11 cellular contexts compared by ENCODE assay signal in the genomic region with DNA sequence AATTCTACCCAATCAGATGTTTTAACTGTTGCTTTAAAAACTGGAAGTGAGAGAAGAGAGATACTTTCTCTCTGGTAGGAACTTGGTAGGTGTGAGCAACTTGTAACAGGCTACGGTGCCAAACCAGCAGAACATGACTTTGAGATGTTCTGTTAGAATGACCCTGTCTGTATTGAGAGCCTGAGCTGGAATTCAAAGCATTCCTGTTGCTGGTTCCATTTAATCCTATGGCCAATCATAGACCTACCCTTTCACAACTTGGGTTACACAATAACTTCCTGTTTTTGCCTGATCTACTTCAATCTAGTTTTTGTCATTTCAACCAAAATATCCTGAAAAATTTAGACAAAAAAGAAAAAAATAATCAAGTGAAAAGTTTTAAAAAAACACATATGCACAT. TPM values are rescaled to one million over a fixed set of nuclear protein-coding genes. Genes with fewer than 3 reads are reported as not detected.
A peak's percentile ranks its signal among the peaks of the same experiment; 100 is the strongest.
DNase-seq lines count a peak whose midpoint lies in the region; ATAC-seq and TF ChIP-seq lines count a peak whose summit lies in the region.
"Had no signal": no experiment of that assay in that cellular context is flagged by ENCODE, and none has a peak within 500 bp of the region (broad histone marks: within the 10 kb centered on the region; RNA-seq: fewer than 3 reads in every experiment).

No MANE protein-coding gene starts in this region.

- in situ Hi-C loops in KBM-7 (cut with MboI; ENCODE audit: low pct_unique_long_range_greater_than_20kb, low sequenced_read_pairs): no loop called here

- H3K27ac Mint-ChIP-seq in chondrocyte (ENCODE audit: unreplicated experiment): no peak overlapping the region
- H3K27ac Mint-ChIP-seq: activated naive CD8-positive, alpha-beta T cell; T-helper 17 cell had no signal

- intact Hi-C loops in aorta (cut with DNase I): no loop called here

- no peak overlapping the region for H3K4me3 Mint-ChIP-seq in chondrocyte (ENCODE audit: unreplicated experiment)
- H3K4me3 Mint-ChIP-seq: activated naive CD8-positive, alpha-beta T cell; T-helper 17 cell had no signal

- H3K36me3 ChIP-seq in kidney epithelial cell (ENCODE audit: control insufficient read depth, insufficient read depth, low read length) (no peaks in the 10 kb centered on the region), aorta (ENCODE audit: control insufficient read depth in 1 of 2, insufficient read depth in 2 of 2, low read length in 1 of 2) (no peaks in the 10 kb centered on the region)

- no peaks in the 10 kb centered on the region for H3K4me1 ChIP-seq in aorta (ENCODE audit: control insufficient read depth in 1 of 2, insufficient read depth in 2 of 2, low read length in 2 of 2)

- DNase-seq in AG08396 (ENCODE audit: low spot score) (peak; percentile 12), KBM-7 (peak; percentile 63), astrocyte of the hippocampus (ENCODE audit: low read depth, low spot score) (peak; percentile 8), kidney epithelial cell (ENCODE audit: low read depth) (peak; percentile 28), aorta (no peak), chondrocyte (ENCODE audit: low spot score) (no peak)
- DNase-seq in stimulated activated CD4-positive, alpha-beta T cell treated with anti-CD3 and anti-CD28 coated beads, Interleukin-2, amount 100 ng/mL, for 48 hours: no peak
- DNase-seq in stimulated activated CD4-positive, alpha-beta T cell treated with anti-CD3 and anti-CD28 coated beads, Interleukin-15, amount 100 ng/mL, for 24 hours: no peak
- DNase-seq: C1 segment of cervical spinal cord, T-helper 17 cell had no signal

- peaks cover 3% of the 10 kb centered on the region for H3K27me3 Mint-ChIP-seq in chondrocyte (ENCODE audit: low read depth)

- H3K9me3 Mint-ChIP-seq in chondrocyte (ENCODE audit: low read depth): peaks cover 3% of the 10 kb centered on the region

- 87 to 90% methylated on average over 1 of the region's 1 CpG for WGBS in aorta, 2 donors

- H3K4me3 ChIP-seq in kidney epithelial cell (ENCODE audit: low read depth, low read length) (no peak overlapping the region), aorta (ENCODE audit: low read length in 2 of 2) (no peak overlapping the region)

- peaks cover 26% of the 10 kb centered on the region for H3K4me1 Mint-ChIP-seq in chondrocyte (ENCODE audit: low read depth)

- no peak for ATAC-seq in aorta (ENCODE audit: low FRiP score)
- ATAC-seq: T-helper 17 cell had no signal

- no peak overlapping the region for H3K27ac ChIP-seq in aorta (ENCODE audit: low read depth in 1 of 2, low read length in 2 of 2)

- TF ChIP-seq CTCF in kidney epithelial cell (IDR thresholded peaks at IDR 0.05; ENCODE audit: insufficient read depth, low read length, poor library complexity, severe bottlenecking): no peak
- no peak for TF ChIP-seq CTCF in chondrocyte (IDR thresholded peaks at IDR 0.05)

- H3K36me3 Mint-ChIP-seq in chondrocyte (ENCODE audit: low read depth): no peaks in the 10 kb centered on the region
- H3K36me3 Mint-ChIP-seq: activated naive CD8-positive, alpha-beta T cell had no signal

- no peaks in the 10 kb centered on the region for H3K27me3 ChIP-seq in kidney epithelial cell (ENCODE audit: control insufficient read depth, insufficient read depth, low read length)
- no peaks in the 10 kb centered on the region for H3K27me3 ChIP-seq in aorta (ENCODE audit: control insufficient read depth in 1 of 2, insufficient read depth in 2 of 2, low read length in 1 of 2)

- H3K9me3 ChIP-seq in aorta (ENCODE audit: control insufficient read depth, low read length): no peaks in the 10 kb centered on the region

RNA-seq across cellular contexts. Expression of a gene that starts 1.7 kb away (rescaled TPM):
- 13.3 and 17.6 TPM in 2 replicates for total RNA-seq in kidney epithelial cell
- total RNA-seq in aorta: 10 to 100 TPM; 14.7 to 17.8 TPM
- polyA plus RNA-seq in aorta: 1 to 10 TPM; 2.5 to 2.6 TPM
- total RNA-seq in chondrocyte: 10.8 to 11.6 TPM (median 11.6 TPM) in 3 replicates
- total RNA-seq: T-helper 17 cell had no signal

Comparison
In these comparisons a context has a peak if more than half of its experiments do, and no peak if none do; other contexts are left out.
1. DNase-seq: peak in AG08396 (single experiment), KBM-7 (single experiment), astrocyte of the hippocampus (single experiment) and kidney epithelial cell (single experiment); none in stimulated activated CD4-positive, alpha-beta T cell treated with anti-CD3 and anti-CD28 coated beads, Interleukin-2, amount 100 ng/mL, for 48 hours (0 of 2), aorta (0 of 2), stimulated activated CD4-positive, alpha-beta T cell treated with anti-CD3 and anti-CD28 coated beads, Interleukin-15, amount 100 ng/mL, for 24 hours (single experiment) and chondrocyte (single experiment).